Comparison of ENCODE assay signal across 1 cellular context in genomic region chr2:18047114-18047695, GRCh38.
TF ChIP-seq lines count a peak whose summit lies in the region.

No MANE protein-coding gene starts in this region.

TF ChIP-seq in IMR-90, 13 proteins besides CTCF, POLR2A, EP300 and RAD21:
- no peak for TF ChIP-seq MAFK (IDR thresholded peaks at IDR 0.05; ENCODE audit: low read depth, low read length)
- no peak for TF ChIP-seq RFX5 (IDR thresholded peaks at IDR 0.05; ENCODE audit: low read depth, low read length)
- TF ChIP-seq CEBPB (IDR thresholded peaks at IDR 0.05; ENCODE audit: low read depth, low read length) = no peak
- no peak for TF ChIP-seq MXI1 (IDR thresholded peaks at IDR 0.05; ENCODE audit: borderline replicate concordance, low read depth, low read length)
- no peak for TF ChIP-seq BHLHE40 (IDR thresholded peaks at IDR 0.05; ENCODE audit: low read depth, low read length)
- TF ChIP-seq CHD1 (IDR thresholded peaks at IDR 0.05; ENCODE audit: low read depth, low read length) = no peak
- no peak for TF ChIP-seq USF2 (IDR thresholded peaks at IDR 0.05; ENCODE audit: low read depth, low read length)
- no peak for TF ChIP-seq SMC3 (IDR thresholded peaks at IDR 0.05; ENCODE audit: low read depth, low read length)
- TF ChIP-seq ELK1 (IDR thresholded peaks at IDR 0.05; ENCODE audit: borderline replicate concordance, low read depth, low read length) = no peak
- TF ChIP-seq NFE2L2 (IDR thresholded peaks at IDR 0.05; ENCODE audit: low read depth, low read length) = no peak
- no peak for TF ChIP-seq RCOR1 (IDR thresholded peaks at IDR 0.05; ENCODE audit: insufficient replicate concordance, low read length)
- no peak for TF ChIP-seq MAZ (IDR thresholded peaks at IDR 0.05; ENCODE audit: borderline replicate concordance, low read depth, low read length)
- no peak for TF ChIP-seq FOS (IDR thresholded peaks at IDR 0.05; ENCODE audit: low read depth, low read length)
